9 cellular contexts compared by ENCODE assay signal in the genomic region with DNA sequence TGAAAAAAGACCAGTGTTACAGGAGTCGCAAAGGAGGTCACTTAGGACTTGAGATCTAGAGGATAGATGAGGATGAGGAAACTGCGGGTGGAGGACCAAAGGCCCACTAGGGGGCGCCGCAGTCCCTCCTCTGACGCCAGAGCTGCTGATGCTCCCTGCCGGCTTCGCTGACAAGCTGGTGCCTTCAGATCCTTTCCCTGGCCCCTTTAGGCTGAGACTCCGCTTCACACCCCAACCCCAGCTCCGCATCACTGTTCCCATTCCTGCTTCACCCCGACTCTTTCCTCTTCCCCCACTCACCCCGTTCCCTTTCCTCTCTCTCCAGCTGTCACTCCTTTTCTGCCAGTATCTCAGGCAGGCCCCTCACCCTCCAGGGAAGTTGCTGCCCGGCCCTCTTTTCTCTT. TPM values are rescaled to one million over a fixed set of nuclear protein-coding genes. Genes with fewer than 3 reads are reported as not detected.
DNase-seq lines count a peak whose midpoint lies in the region; ATAC-seq and TF ChIP-seq lines count a peak whose summit lies in the region.
"Had no signal": no experiment of that assay in that cellular context is flagged by ENCODE, and none has a peak within 500 bp of the region (broad histone marks: within the 10 kb centered on the region; RNA-seq: fewer than 3 reads in every experiment).

No MANE protein-coding gene starts in this region.

- H3K36me3 ChIP-seq in parathyroid adenoma (ENCODE audit: control insufficient read depth, insufficient read depth, low read length) = no peaks in the 10 kb centered on the region
- H3K36me3 ChIP-seq in tibial nerve = peaks cover 0 to 36% (median 0%) of the 10 kb centered on the region in 3 donors

- peaks cover 5% of the 10 kb centered on the region for H3K4me1 Mint-ChIP-seq in activated naive CD4-positive, alpha-beta T cell treated with anti-CD3 and anti-CD28 coated beads for 36 hours (ENCODE audit: low read depth)

- intact Hi-C loops in activated naive CD4-positive, alpha-beta T cell treated with anti-CD3 and anti-CD28 coated beads for 36 hours (cut with micrococcal nuclease) = loop anchor here (1.0 to 2.0 kb wide), 5 partner anchors 13 to 291 kb away; partner anchors contain the start of genes IGSF8 and PIGM

- H3K79me2 ChIP-seq in parathyroid adenoma = no peaks in the 10 kb centered on the region

- H3K4me2 ChIP-seq in parathyroid adenoma (ENCODE audit: low read length) = no peak overlapping the region

- H2AFZ ChIP-seq in parathyroid adenoma = no peak overlapping the region

- H3K36me3 Mint-ChIP-seq in activated naive CD4-positive, alpha-beta T cell treated with anti-CD3 and anti-CD28 coated beads for 36 hours (ENCODE audit: low read depth) = no peaks in the 10 kb centered on the region

- peak in 1 of 2 donors; percentile 25 for TF ChIP-seq EP300 in tibial nerve (IDR thresholded peaks at IDR 0.05)

- no peak for TF ChIP-seq POLR2A in tibial nerve (IDR thresholded peaks at IDR 0.05)

- WGBS in tibial nerve, 2 donors = 30 to 33% methylated on average over 12 of the region's 12 CpGs

- TF ChIP-seq CTCF in GM12864 (IDR thresholded peaks at IDR 0.05; ENCODE audit: low read depth, low read length, missing control alignments) = peak; percentile 98
- TF ChIP-seq CTCF in parathyroid adenoma (IDR thresholded peaks at IDR 0.05) = peak; percentile 38
- TF ChIP-seq CTCF in tibial nerve (IDR thresholded peaks at IDR 0.05) = peak; percentile 79 to 92 (median 81)

- no peak overlapping the region for H3K27ac ChIP-seq in parathyroid adenoma
- H3K27ac ChIP-seq in tibial nerve = peak overlapping the region; percentile 50 to 81 (median 54)
- H3K27ac ChIP-seq: epithelial cell of prostate had no signal

- H3K4me1 ChIP-seq in parathyroid adenoma (no peaks in the 10 kb centered on the region), tibial nerve (peaks cover 0 to 21% (median 0%) of the 10 kb centered on the region in 4 donors)

- H3K9me3 Mint-ChIP-seq in activated naive CD4-positive, alpha-beta T cell treated with anti-CD3 and anti-CD28 coated beads for 36 hours = no peaks in the 10 kb centered on the region

- H3K27ac Mint-ChIP-seq in activated naive CD4-positive, alpha-beta T cell treated with anti-CD3 and anti-CD28 coated beads for 36 hours = no peak overlapping the region

- ATAC-seq in GM21576 (IDR thresholded peaks at IDR 0.05; ENCODE audit: unreplicated experiment) = no peak

- CTCF ChIA-PET in activated naive CD4-positive, alpha-beta T cell treated with anti-CD3 and anti-CD28 coated beads for 36 hours (lab: Charles Lee) = interaction anchor here (0.5 to 21.7 kb wide), 35 partner anchors 8 to 292 kb away, joined by 3 to 565 read pairs (median 4); partner anchors contain the start of genes IGSF8 and PEX19

- no peak for DNase-seq in GM12864 (ENCODE audit: low read depth)
- DNase-seq in NCI-H1092 (lab: John Stamatoyannopoulos, UW) = peak; percentile 62
- peak; percentile 81 for DNase-seq in SKM-1 (lab: John Stamatoyannopoulos, UW; ENCODE audit: unreplicated experiment)
- DNase-seq in activated naive CD4-positive, alpha-beta T cell treated with anti-CD3 and anti-CD28 coated beads for 36 hours = peak; percentile 88
- DNase-seq in germinal center (ENCODE audit: low spot score) = peak; percentile 86
- peak; percentile 70 to 78 for DNase-seq in tibial nerve (ENCODE audit: low spot score in 2 of 2)

- no peaks in the 10 kb centered on the region for H3K9me3 ChIP-seq in parathyroid adenoma (ENCODE audit: control insufficient read depth, low read length)
- H3K9me3 ChIP-seq in tibial nerve = no peaks in the 10 kb centered on the region

- peaks cover 19% of the 10 kb centered on the region for H3K27me3 Mint-ChIP-seq in activated naive CD4-positive, alpha-beta T cell treated with anti-CD3 and anti-CD28 coated beads for 36 hours (ENCODE audit: low read depth)

- H3K4me3 Mint-ChIP-seq in activated naive CD4-positive, alpha-beta T cell treated with anti-CD3 and anti-CD28 coated beads for 36 hours = no peak overlapping the region

- no peak overlapping the region for H3K9ac ChIP-seq in parathyroid adenoma

- no peaks in the 10 kb centered on the region for H3K27me3 ChIP-seq in parathyroid adenoma (ENCODE audit: control insufficient read depth, insufficient read depth, low read length)
- peaks cover 0 to 30% of the 10 kb centered on the region in 2 donors for H3K27me3 ChIP-seq in tibial nerve

- H3K4me3 ChIP-seq in GM12864 (ENCODE audit: low read depth, low read length) (no peak overlapping the region), parathyroid adenoma (ENCODE audit: low read depth, low read length) (no peak overlapping the region), tibial nerve (no peak overlapping the region)

RNA-seq across cellular contexts. Expression of gene KCNJ9, which starts 4.3 kb away (rescaled TPM):
- not detected for total RNA-seq in activated naive CD4-positive, alpha-beta T cell treated with anti-CD3 and anti-CD28 coated beads for 36 hours
- total RNA-seq in tibial nerve = under 1 TPM in 1 of 4 donors, not detected in 3; 0.60 TPM

RNA-seq across cellular contexts. Expression of gene IGSF8, which starts 12.7 kb away (rescaled TPM):
- 10 to 100 TPM; 22.2 to 24.7 TPM for total RNA-seq in activated naive CD4-positive, alpha-beta T cell treated with anti-CD3 and anti-CD28 coated beads for 36 hours
- 10 to 100 TPM; 42.6 to 73.9 (median 50.7) TPM for total RNA-seq in tibial nerve

RNA-seq across cellular contexts. Expression of gene KCNJ10, which starts 15.7 kb away (rescaled TPM):
- total RNA-seq in activated naive CD4-positive, alpha-beta T cell treated with anti-CD3 and anti-CD28 coated beads for 36 hours = not detected
- total RNA-seq in tibial nerve = 10 to 100 TPM in 1 of 4 donors, 1 to 10 TPM in 3; 6.5 to 13.5 (median 8.8) TPM

RNA-seq across cellular contexts. Expression of gene ATP1A2, which starts 29.9 kb away (rescaled TPM):
- total RNA-seq in activated naive CD4-positive, alpha-beta T cell treated with anti-CD3 and anti-CD28 coated beads for 36 hours = not detected
- 100 to 1,000 TPM; 173 to 211 (median 201) TPM for total RNA-seq in tibial nerve

RNA-seq across cellular contexts. Expression of gene PIGM, which starts 53.9 kb away (rescaled TPM):
- total RNA-seq in activated naive CD4-positive, alpha-beta T cell treated with anti-CD3 and anti-CD28 coated beads for 36 hours = 1 to 10 TPM; 2.6 TPM
- total RNA-seq in tibial nerve = 1 to 10 TPM; 3.0 to 7.0 (median 4.3) TPM

Comparison
In these comparisons a context has a peak if more than half of its experiments do, and no peak if none do; other contexts are left out.
1. CTCF ChIP-seq: peak in every context shown above with its lines; median percentile 98 in GM12864; 81 in tibial nerve; 38 in parathyroid adenoma.
2. RNA of gene KCNJ10, which starts 15.7 kb away (total RNA-seq): 6.5 to 13.5 TPM in tibial nerve; not detected in activated naive CD4-positive, alpha-beta T cell treated with anti-CD3 and anti-CD28 coated beads for 36 hours; every median in the first group is over 4 times any median in the second.